In the genomic region with DNA sequence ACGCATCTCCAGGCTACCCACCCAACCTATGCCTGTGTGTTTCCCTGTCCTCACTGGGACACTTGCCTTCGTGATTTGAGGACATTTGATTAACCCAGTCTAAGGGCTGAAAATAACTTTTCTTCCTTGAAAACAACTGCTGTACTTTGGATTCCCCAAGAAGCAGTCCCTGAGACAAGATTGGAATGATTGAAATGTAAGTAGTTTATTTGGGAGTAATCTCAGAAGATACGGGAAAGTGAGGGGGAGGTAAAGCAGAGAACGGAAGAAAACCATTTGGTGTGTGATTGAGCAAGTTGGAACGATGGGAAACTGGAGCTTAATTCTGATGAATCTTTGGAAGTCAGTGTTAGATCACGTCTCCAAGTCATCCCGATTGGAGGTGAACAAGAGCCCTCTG, we compare ENCODE assay signal across 16 cellular contexts.
DNase-seq lines count a peak whose midpoint lies in the region; ATAC-seq and TF ChIP-seq lines count a peak whose summit lies in the region.
"Had no signal": no experiment of that assay in that cellular context is flagged by ENCODE, and none has a peak within 500 bp of the region (broad histone marks: within the 10 kb centered on the region; RNA-seq: fewer than 3 reads in every experiment).

No MANE protein-coding gene starts in this region.

- H3K27me3 Mint-ChIP-seq in activated T-cell treated with anti-CD3 and anti-CD28 coated beads, Interleukin-2, amount 50 U/mL, for 72 hours (ENCODE audit: low read depth): no peaks in the 10 kb centered on the region
- no peaks in the 10 kb centered on the region for H3K27me3 Mint-ChIP-seq in dendritic cell treated with granulocyte-macrophage colony-stimulating factor and Interleukin-4, amounts not matched to agents 40 ng/mL and 50 ng/mL, for 4 days
- no peaks in the 10 kb centered on the region for H3K27me3 Mint-ChIP-seq in stimulated activated naive CD8-positive, alpha-beta T cell treated with anti-CD3 and anti-CD28 coated beads, Interleukin-15, amount 100 ng/mL, for 72 hours

- peaks cover 2% of the 10 kb centered on the region; the same call in 1 of the 2 replicates for H3K36me3 ChIP-seq in SU-DHL-6 (ENCODE audit: low read length)
- H3K36me3 ChIP-seq: stomach had no signal

- H3K9ac ChIP-seq in SU-DHL-6 (ENCODE audit: low read length): peak overlapping the region; percentile 22

- H3K9me3 Mint-ChIP-seq in activated T-cell treated with anti-CD3 and anti-CD28 coated beads, Interleukin-2, amount 50 U/mL, for 72 hours: peaks cover 15 to 23% of the 10 kb centered on the region in 2 donors
- peaks cover 31% of the 10 kb centered on the region for H3K9me3 Mint-ChIP-seq in dendritic cell treated with granulocyte-macrophage colony-stimulating factor and Interleukin-4, amounts not matched to agents 40 ng/mL and 50 ng/mL, for 4 days
- H3K9me3 Mint-ChIP-seq in stimulated activated naive CD8-positive, alpha-beta T cell treated with anti-CD3 and anti-CD28 coated beads, Interleukin-15, amount 100 ng/mL, for 72 hours: peaks cover 24 to 36% of the 10 kb centered on the region in 2 donors
- H3K9me3 Mint-ChIP-seq: nephron had no signal

- intact Hi-C loops in dendritic cell treated with granulocyte-macrophage colony-stimulating factor and Interleukin-4, amounts not matched to agents 40 ng/mL and 50 ng/mL, for 4 days (cut with micrococcal nuclease): no loop called here

- H3K9me2 ChIP-seq in SU-DHL-6 (replicated peaks; ENCODE audit: insufficient read depth, low read length): no peaks in the 10 kb centered on the region

- no peaks in the 10 kb centered on the region for H3K27me3 ChIP-seq in SU-DHL-6 (ENCODE audit: low read length)
- H3K27me3 ChIP-seq: stomach had no signal

- H4K20me1 ChIP-seq in SU-DHL-6 (ENCODE audit: low read depth, low read length): no peaks in the 10 kb centered on the region

- H3K36me3 Mint-ChIP-seq in activated T-cell treated with anti-CD3 and anti-CD28 coated beads, Interleukin-2, amount 50 U/mL, for 72 hours (ENCODE audit: insufficient read depth in 2 of 2): peaks cover 11 to 21% of the 10 kb centered on the region in 2 donors
- H3K36me3 Mint-ChIP-seq in dendritic cell treated with granulocyte-macrophage colony-stimulating factor and Interleukin-4, amounts not matched to agents 40 ng/mL and 50 ng/mL, for 4 days (ENCODE audit: low read depth): no peaks in the 10 kb centered on the region

- peak overlapping the region; percentile 51 for H3K4me2 ChIP-seq in SU-DHL-6 (ENCODE audit: low read depth, low read length, poor library complexity, severe bottlenecking)

- no peak for DNase-seq in activated T-cell treated with anti-CD3 and anti-CD28 coated beads, Interleukin-2, amount 50 U/mL, for 72 hours
- DNase-seq in activated T-cell treated with anti-CD3 and anti-CD28 coated beads for 4 hours: no peak
- DNase-seq in stimulated activated naive CD8-positive, alpha-beta T cell treated with anti-CD3 and anti-CD28 coated beads, Interleukin-15, amount 100 ng/mL, for 72 hours: no peak
- DNase-seq in NCI-H345 treated with DMSO at 0.1 percent for 48 hours (lab: John Stamatoyannopoulos, UW; ENCODE audit: unreplicated experiment): no peak
- DNase-seq in NCI-H510A (lab: John Stamatoyannopoulos, UW): no peak
- DNase-seq: ACHN; Caco-2; NCI-H1105; NCI-H82; stimulated activated CD4-positive, alpha-beta T cell treated with anti-CD3 and anti-CD28 coated beads, Interleukin-12 subunit alpha, Interleukin-12 subunit beta, amount 100 ng/mL, for 4 hours; stomach had no signal

- ATAC-seq in activated T-cell treated with anti-CD3 and anti-CD28 coated beads, Interleukin-2, amount 50 U/mL, for 72 hours (replicated peaks in 1 of 2): no peak
- no peak for ATAC-seq in stimulated activated naive CD8-positive, alpha-beta T cell treated with anti-CD3 and anti-CD28 coated beads, Interleukin-15, amount 100 ng/mL, for 72 hours
- ATAC-seq in esophagus mucosa: no peak

- no peaks in the 10 kb centered on the region for H3F3A ChIP-seq in SU-DHL-6 (ENCODE audit: insufficient read depth)

- peaks cover 21% of the 10 kb centered on the region for H3K4me1 Mint-ChIP-seq in activated T-cell treated with anti-CD3 and anti-CD28 coated beads, Interleukin-2, amount 50 U/mL, for 72 hours (ENCODE audit: low read depth)
- no peaks in the 10 kb centered on the region for H3K4me1 Mint-ChIP-seq in dendritic cell treated with granulocyte-macrophage colony-stimulating factor and Interleukin-4, amounts not matched to agents 40 ng/mL and 50 ng/mL, for 4 days (ENCODE audit: low read depth)
- H3K4me1 Mint-ChIP-seq in stimulated activated naive CD8-positive, alpha-beta T cell treated with anti-CD3 and anti-CD28 coated beads, Interleukin-15, amount 100 ng/mL, for 72 hours: peaks cover 33% of the 10 kb centered on the region

- H3K4me3 Mint-ChIP-seq in activated T-cell treated with anti-CD3 and anti-CD28 coated beads, Interleukin-2, amount 50 U/mL, for 72 hours: peak overlapping the region in 1 of 2 donors; percentile 58
- H3K4me3 Mint-ChIP-seq in dendritic cell treated with granulocyte-macrophage colony-stimulating factor and Interleukin-4, amounts not matched to agents 40 ng/mL and 50 ng/mL, for 4 days: no peak overlapping the region
- H3K4me3 Mint-ChIP-seq in stimulated activated naive CD8-positive, alpha-beta T cell treated with anti-CD3 and anti-CD28 coated beads, Interleukin-15, amount 100 ng/mL, for 72 hours: peak overlapping the region in 1 of 2 donors; percentile 26
- H3K4me3 Mint-ChIP-seq: nephron had no signal

- H3K27ac Mint-ChIP-seq in activated T-cell treated with anti-CD3 and anti-CD28 coated beads, Interleukin-2, amount 50 U/mL, for 72 hours: peak overlapping the region; percentile 43
- peak overlapping the region; percentile 45 for H3K27ac Mint-ChIP-seq in dendritic cell treated with granulocyte-macrophage colony-stimulating factor and Interleukin-4, amounts not matched to agents 40 ng/mL and 50 ng/mL, for 4 days
- peak overlapping the region; percentile 15 to 67 for H3K27ac Mint-ChIP-seq in stimulated activated naive CD8-positive, alpha-beta T cell treated with anti-CD3 and anti-CD28 coated beads, Interleukin-15, amount 100 ng/mL, for 72 hours
- H3K27ac Mint-ChIP-seq: nephron had no signal

- peaks cover 3% of the 10 kb centered on the region; the same call in 1 of the 2 replicates for H3K9me3 ChIP-seq in SU-DHL-6 (ENCODE audit: insufficient read depth, low read length)
- H3K9me3 ChIP-seq: Caco-2, stomach had no signal

- peak overlapping the region; percentile 90 for H3K27ac ChIP-seq in SU-DHL-6 (ENCODE audit: low read depth, low read length)
- H3K27ac ChIP-seq: coronary artery, stomach had no signal

- H3K79me2 ChIP-seq in SU-DHL-6 (ENCODE audit: insufficient read depth, low read length): no peaks in the 10 kb centered on the region

- H2AFZ ChIP-seq in SU-DHL-6 (ENCODE audit: low read depth, low read length, severe bottlenecking): peak overlapping the region; percentile 42

- H3K4me3 ChIP-seq in SU-DHL-6 (ENCODE audit: insufficient read depth, low read length, poor library complexity, severe bottlenecking): peak overlapping the region; percentile 34
- H3K4me3 ChIP-seq: coronary artery, stomach had no signal

- TF ChIP-seq CTCF in SU-DHL-6 (IDR thresholded peaks at IDR 0.05; ENCODE audit: insufficient read depth, low read length, poor library complexity, severe bottlenecking): no peak
